23 cellular contexts compared by ENCODE assay signal in the genomic region with DNA sequence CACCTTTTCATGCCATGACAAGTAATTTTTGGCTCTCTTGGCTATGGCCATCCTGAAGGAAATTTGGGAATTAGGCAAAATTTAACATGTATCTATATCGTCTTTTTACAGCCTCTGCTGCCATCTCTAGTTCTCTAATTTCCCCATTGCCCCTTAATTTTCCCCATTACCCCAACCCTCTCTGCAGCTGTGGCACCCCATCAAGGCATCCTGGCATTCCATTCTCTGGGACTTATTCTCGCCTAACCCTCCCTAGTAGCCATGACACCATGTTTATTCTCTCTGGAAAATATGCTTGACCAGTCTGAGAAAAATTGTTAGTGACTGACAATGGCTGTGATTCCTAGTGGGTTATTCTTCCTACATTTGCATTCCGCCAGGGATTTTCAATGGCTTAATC.
"Had no signal": no experiment of that assay in that cellular context is flagged by ENCODE, and none has a peak within 500 bp of the region (broad histone marks: within the 10 kb centered on the region; RNA-seq: fewer than 3 reads in every experiment).

No MANE protein-coding gene starts in this region.

- H3K27ac Mint-ChIP-seq: activated naive CD4-positive, alpha-beta T cell treated with anti-CD3 and anti-CD28 coated beads, Interleukin-2, amount 50 U/mL, for 24 hours; memory B cell; naive thymus-derived CD8-positive, alpha-beta T cell; neural progenitor cell; progenitor cell of endocrine pancreas; T-helper 1 cell treated with Interleukin-12 subunit alpha and Interleukin-12 subunit beta and Interleukin-4 antibody, amounts not matched to agents 30 μg/mL and 1 μg/mL, for 36 hours; WTC11 had no signal

- H3K4me3 ChIP-seq: gastrocnemius medialis, neural progenitor cell, sigmoid colon, tibial artery had no signal

- DNase-seq: activated gamma-delta T cell treated with Interleukin-2 at 50 U/mL for 16 hours; activated T-cell treated with anti-CD3 and anti-CD28 coated beads, Interleukin-2, amount 50 U/mL, for 1 hour; brain microvascular endothelial cell; caudate nucleus; dermis blood vessel endothelial cell; effector CD8-positive, alpha-beta T cell; gastrocnemius medialis; hypothalamus; left cardiac atrium; naive thymus-derived CD8-positive, alpha-beta T cell; retina; sigmoid colon; stimulated activated CD4-positive, alpha-beta T cell treated with anti-CD3 and anti-CD28 coated beads, Interleukin-4, amount 100 ng/mL, for 24 hours; stimulated activated naive CD8-positive, alpha-beta T cell treated with anti-CD3 and anti-CD28 coated beads, Interleukin-15, Interleukin-2, amounts not matched to agents 100 U/mL and 50 U/mL, for 24 hours; T1000; tibial artery had no signal

- H3K9me3 Mint-ChIP-seq: activated naive CD4-positive, alpha-beta T cell treated with anti-CD3 and anti-CD28 coated beads, Interleukin-2, amount 50 U/mL, for 24 hours; memory B cell; naive thymus-derived CD8-positive, alpha-beta T cell; neural progenitor cell; T-helper 1 cell treated with Interleukin-12 subunit alpha and Interleukin-12 subunit beta and Interleukin-4 antibody, amounts not matched to agents 30 μg/mL and 1 μg/mL, for 36 hours; WTC11 had no signal

- H3K27me3 ChIP-seq: brain microvascular endothelial cell, gastrocnemius medialis, neural progenitor cell, sigmoid colon, tibial artery had no signal

- H3K36me3 Mint-ChIP-seq: neural progenitor cell, WTC11 had no signal

- H3K4me2 ChIP-seq: neural progenitor cell had no signal

- H3K9me3 ChIP-seq: gastrocnemius medialis, sigmoid colon, tibial artery had no signal

- H2AFZ ChIP-seq: neural progenitor cell had no signal

- H3K36me3 ChIP-seq: brain microvascular endothelial cell, gastrocnemius medialis, neural progenitor cell, sigmoid colon, tibial artery had no signal

- H3K4me1 Mint-ChIP-seq: memory B cell had no signal

- H3K9ac ChIP-seq: neural progenitor cell had no signal

- H3K4me3 Mint-ChIP-seq: activated naive CD4-positive, alpha-beta T cell treated with anti-CD3 and anti-CD28 coated beads, Interleukin-2, amount 50 U/mL, for 24 hours; memory B cell; naive thymus-derived CD8-positive, alpha-beta T cell; neural progenitor cell; T-helper 1 cell treated with Interleukin-12 subunit alpha and Interleukin-12 subunit beta and Interleukin-4 antibody, amounts not matched to agents 30 μg/mL and 1 μg/mL, for 36 hours; WTC11 had no signal

- H3K4me1 ChIP-seq: gastrocnemius medialis, neural progenitor cell had no signal

- H3K27ac ChIP-seq: gastrocnemius medialis, neural progenitor cell, sigmoid colon had no signal

- ATAC-seq: esophagus mucosa; gastrocnemius medialis; left cardiac atrium; naive thymus-derived CD8-positive, alpha-beta T cell; stimulated activated naive CD8-positive, alpha-beta T cell treated with anti-CD3 and anti-CD28 coated beads, Interleukin-15, Interleukin-2, amounts not matched to agents 100 U/mL and 50 U/mL, for 24 hours; WTC11 had no signal

- H3K27me3 Mint-ChIP-seq: activated naive CD4-positive, alpha-beta T cell treated with anti-CD3 and anti-CD28 coated beads, Interleukin-2, amount 50 U/mL, for 24 hours; memory B cell had no signal
